ENCODE assay signal across 8 cellular contexts in the genomic region with DNA sequence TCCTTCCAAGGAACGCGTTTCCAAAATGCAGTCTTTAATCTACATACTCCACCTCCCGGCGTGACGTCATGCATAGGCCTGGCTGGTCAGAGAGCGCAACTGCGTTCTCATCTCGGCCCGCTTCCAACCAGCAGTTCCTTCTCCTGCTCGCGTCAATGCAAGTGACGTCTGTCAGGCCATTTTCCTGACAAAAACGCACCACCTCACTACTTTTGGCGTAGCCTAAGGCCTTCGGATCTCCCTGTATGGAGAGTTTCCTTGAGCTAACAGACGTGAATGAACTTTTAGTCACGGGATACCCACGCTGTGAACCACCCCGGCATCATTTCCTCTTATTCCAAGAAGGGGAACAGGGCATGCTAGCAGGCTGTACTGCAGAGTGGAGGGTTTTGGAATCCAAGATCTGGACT. TPM values are rescaled to one million over a fixed set of nuclear protein-coding genes. Genes with fewer than 3 reads are reported as not detected.
DNase-seq lines count a peak whose midpoint lies in the region; ATAC-seq and TF ChIP-seq lines count a peak whose summit lies in the region.

No MANE protein-coding gene starts in this region.

- H3K27ac ChIP-seq in vagina: no peak overlapping the region

- TF ChIP-seq POLR2A in vagina (IDR thresholded peaks at IDR 0.05): no peak

- H3K36me3 Mint-ChIP-seq in natural killer cell treated with Interleukin-12 subunit alpha and Interleukin-12 subunit beta and Interleukin-15 and Interleukin-18, amount 100 ng/mL, for 72 hours: no peaks in the 10 kb centered on the region

- intact Hi-C loops in vagina (cut with DNase I): no loop called here

- no peaks in the 10 kb centered on the region for H3K4me1 ChIP-seq in vagina

- H3K4me3 ChIP-seq in vagina: peak overlapping the region in 1 of 2 donors; percentile 35

- peak; percentile 28 for DNase-seq in NCI-H1105 treated with DMSO at 0.1 percent for 48 hours (lab: John Stamatoyannopoulos, UW)
- DNase-seq in activated CD4-positive, alpha-beta T cell treated with anti-CD3 and anti-CD28 coated beads for 48 hours: peak; percentile 57
- peak; percentile 26 for DNase-seq in epidermal melanocyte (ENCODE audit: insufficient read length, low spot score)
- DNase-seq in natural killer cell treated with Interleukin-12 subunit alpha and Interleukin-12 subunit beta and Interleukin-15 and Interleukin-18, amount 100 ng/mL, for 72 hours (ENCODE audit: low spot score): no peak
- DNase-seq in activated gamma-delta T cell (lab: John Stamatoyannopoulos, UW): no peak
- no peak for DNase-seq in vagina (ENCODE audit: extremely low spot score in 2 of 2)

- H3K27me3 ChIP-seq in vagina: no peaks in the 10 kb centered on the region

- H3K36me3 ChIP-seq in vagina: no peaks in the 10 kb centered on the region

- H3K4me3 Mint-ChIP-seq in natural killer cell treated with Interleukin-12 subunit alpha and Interleukin-12 subunit beta and Interleukin-15 and Interleukin-18, amount 100 ng/mL, for 72 hours: peak overlapping the region; percentile 43

- H3K27ac Mint-ChIP-seq in natural killer cell treated with Interleukin-12 subunit alpha and Interleukin-12 subunit beta and Interleukin-15 and Interleukin-18, amount 100 ng/mL, for 72 hours: no peak overlapping the region

- no peaks in the 10 kb centered on the region for H3K9me3 Mint-ChIP-seq in natural killer cell treated with Interleukin-12 subunit alpha and Interleukin-12 subunit beta and Interleukin-15 and Interleukin-18, amount 100 ng/mL, for 72 hours

- H3K4me1 Mint-ChIP-seq in natural killer cell treated with Interleukin-12 subunit alpha and Interleukin-12 subunit beta and Interleukin-15 and Interleukin-18, amount 100 ng/mL, for 72 hours (ENCODE audit: low read depth in 2 of 2): peaks cover 6% of the 10 kb centered on the region in 2 donors

- ATAC-seq in natural killer cell treated with Interleukin-12 subunit alpha and Interleukin-12 subunit beta and Interleukin-15 and Interleukin-18, amount 100 ng/mL, for 72 hours: peak in 1 of 2 donors; percentile 51
- no peak for ATAC-seq in HG03565 (IDR thresholded peaks at IDR 0.05; ENCODE audit: unreplicated experiment)
- no peak for ATAC-seq in HG02642 (IDR thresholded peaks at IDR 0.05; ENCODE audit: poor library complexity, unreplicated experiment)

- H3K27me3 Mint-ChIP-seq in natural killer cell treated with Interleukin-12 subunit alpha and Interleukin-12 subunit beta and Interleukin-15 and Interleukin-18, amount 100 ng/mL, for 72 hours: peaks cover 22 to 23% of the 10 kb centered on the region in 2 donors

- TF ChIP-seq CTCF in vagina (IDR thresholded peaks at IDR 0.05): no peak

- H3K9me3 ChIP-seq in vagina: no peaks in the 10 kb centered on the region

RNA-seq across cellular contexts. Expression of a gene that starts 25.0 kb away (rescaled TPM):
- total RNA-seq in natural killer cell treated with Interleukin-12 subunit alpha and Interleukin-12 subunit beta and Interleukin-15 and Interleukin-18, amount 100 ng/mL, for 72 hours: under 1 TPM; 0.12 to 0.22 TPM
- not detected for total RNA-seq in vagina

RNA-seq across cellular contexts. Expression of a gene that starts 25.5 kb away (rescaled TPM):
- total RNA-seq in natural killer cell treated with Interleukin-12 subunit alpha and Interleukin-12 subunit beta and Interleukin-15 and Interleukin-18, amount 100 ng/mL, for 72 hours: 10 to 100 TPM; 57.8 to 65.3 TPM
- total RNA-seq in vagina: 8.3 TPM

Comparison
In these comparisons a context has a peak if more than half of its experiments do, and no peak if none do; other contexts are left out.
1. DNase-seq: peak in NCI-H1105 treated with DMSO at 0.1 percent for 48 hours (single experiment), activated CD4-positive, alpha-beta T cell treated with anti-CD3 and anti-CD28 coated beads for 48 hours (single experiment) and epidermal melanocyte (single experiment); none in natural killer cell treated with Interleukin-12 subunit alpha and Interleukin-12 subunit beta and Interleukin-15 and Interleukin-18, amount 100 ng/mL, for 72 hours (single experiment), activated gamma-delta T cell (single experiment) and vagina (0 of 2).